Comparison of ENCODE assay signal across 15 cellular contexts in genomic region chr11:1168256-1168655, GRCh38. TPM values are rescaled to one million over a fixed set of nuclear protein-coding genes. Genes with fewer than 3 reads are reported as not detected.
DNase-seq lines count a peak whose midpoint lies in the region; ATAC-seq, FAIRE-seq and TF ChIP-seq lines count a peak whose summit lies in the region.
"Had no signal": no experiment of that assay in that cellular context is flagged by ENCODE, and none has a peak within 500 bp of the region (broad histone marks: within the 10 kb centered on the region; RNA-seq: fewer than 3 reads in every experiment).

No MANE protein-coding gene starts in this region.

- H3K36me3 ChIP-seq in K562 (ENCODE audit: control insufficient read depth, insufficient read depth, low read length) (no peaks in the 10 kb centered on the region), osteoblast (ENCODE audit: insufficient read depth, low read length) (no peaks in the 10 kb centered on the region)
- H3K36me3 ChIP-seq: BLaER1 had no signal

- POLR2A ChIA-PET in K562 (lab: Yijun Ruan, JAX), result no interaction called here

- TF ChIP-seq EP300 in K562 (IDR thresholded peaks at IDR 0.05; ENCODE audit: low read length), result no peak

- peaks cover 4% of the 10 kb centered on the region; the same call in 1 of the 2 replicates for H4K20me1 ChIP-seq in K562 (replicated peaks; ENCODE audit: control insufficient read depth, insufficient read depth, low read length)
- H4K20me1 ChIP-seq in osteoblast (ENCODE audit: insufficient read depth, low read length), result no peaks in the 10 kb centered on the region
- H4K20me1 ChIP-seq: BLaER1 had no signal

- H2AFZ ChIP-seq in K562 (ENCODE audit: low read depth, low read length) (no peak overlapping the region), osteoblast (ENCODE audit: low read length) (no peak overlapping the region)
- H2AFZ ChIP-seq: GM23338 had no signal

- TF ChIP-seq RAD21 in K562 (CRISPR knock-in tag; conservative IDR thresholded peaks at IDR 0.05 in 1 of 2, IDR thresholded peaks at IDR 0.05 in 1 of 2), result no peak

- no peak overlapping the region for H3K4me2 ChIP-seq in K562 (ENCODE audit: insufficient read depth, low read length)
- H3K4me2 ChIP-seq in osteoblast (ENCODE audit: insufficient read depth, low read length), result no peak overlapping the region
- H3K4me2 ChIP-seq: BLaER1, GM23338 had no signal

- intact Hi-C loops in K562 (cut with micrococcal nuclease), result no loop called here

- DNase-seq in 8988T (peak; percentile 26), D341Med (ENCODE audit: low spot score) (peak; percentile 30), K562 (ENCODE audit: extremely low read depth in 1 of 4, low spot score in 3 of 4) (no peak), osteoblast (ENCODE audit: insufficient read length, low spot score, missing footprints) (peak; percentile 83), SW 1271 (lab: John Stamatoyannopoulos, UW) (no peak), cortex of kidney (lab: John Stamatoyannopoulos, UW) (no peak)
- DNase-seq in stimulated activated naive CD8-positive, alpha-beta T cell treated with anti-CD3 and anti-CD28 coated beads, Interleukin-15, Interleukin-2, amounts not matched to agents 100 U/mL and 50 U/mL, for 24 hours, result no peak
- DNase-seq: DMS 273 treated with DMSO at 0.1 percent for 48 hours had no signal

- BruUV-seq in K562 (replicated peaks; lab: Mats Ljungman, UMichigan), result no TSS peak

- H3K79me2 ChIP-seq in K562 (ENCODE audit: control insufficient read depth, insufficient read depth, low read length), result no peaks in the 10 kb centered on the region
- H3K79me2 ChIP-seq in osteoblast (ENCODE audit: insufficient read depth, low read length), result no peaks in the 10 kb centered on the region

- in situ Hi-C loops in K562 (cut with MboI), result no loop called here

- no peak overlapping the region for H3K9ac ChIP-seq in K562 (ENCODE audit: insufficient read depth in 1 of 2, low read depth in 2 of 2, low read length in 2 of 2)
- H3K9ac ChIP-seq: BLaER1 had no signal

- no peak overlapping the region for H3K4me3 ChIP-seq in K562
- H3K4me3 ChIP-seq in osteoblast (ENCODE audit: insufficient read depth, low read length), result no peak overlapping the region
- H3K4me3 ChIP-seq: BLaER1, GM23338 had no signal

- no peak for FAIRE-seq in K562 (lab: Jason Lieb, UNC)
- FAIRE-seq: GM18507 had no signal

- TF ChIP-seq CTCF in K562 (IDR thresholded peaks at IDR 0.05 in 2 of 3, conservative IDR thresholded peaks at IDR 0.05 in 1 of 3; ENCODE audit: insufficient read depth in 2 of 3, low read depth in 1 of 3, low read length in 3 of 3), result no peak
- TF ChIP-seq CTCF in osteoblast (IDR thresholded peaks at IDR 0.05; ENCODE audit: extremely low read depth, low read depth, low read length), result no peak

- TF ChIP-seq POLR2A in K562 (conservative IDR thresholded peaks at IDR 0.05), result no peak

- H3K27me3 ChIP-seq in K562 (ENCODE audit: control insufficient read depth in 2 of 2, insufficient read depth in 2 of 2, low read length in 2 of 2), result peaks cover 3 to 30% of the 10 kb centered on the region in 2 experiments; a peak in 4 of 5 replicates
- no peaks in the 10 kb centered on the region for H3K27me3 ChIP-seq in osteoblast (ENCODE audit: insufficient read depth, low read length)
- H3K27me3 ChIP-seq: BLaER1 had no signal

- H3K9me3 ChIP-seq in K562 (replicated peaks; ENCODE audit: control insufficient read depth, insufficient read depth, low read depth, low read length) (no peaks in the 10 kb centered on the region), osteoblast (ENCODE audit: low read depth, low read length) (no peaks in the 10 kb centered on the region)

- no peaks in the 10 kb centered on the region for H3K9me1 ChIP-seq in K562 (ENCODE audit: control insufficient read depth, insufficient read depth, low read length)

- H3K27ac ChIP-seq in K562 (ENCODE audit: extremely low read depth, low read depth, low read length), result no peak overlapping the region
- H3K27ac ChIP-seq in osteoblast (ENCODE audit: low read depth, low read length), result no peak overlapping the region
- H3K27ac ChIP-seq: BLaER1 had no signal

- H3K4me1 ChIP-seq in K562 (replicated peaks in 1 of 2; ENCODE audit: control insufficient read depth in 2 of 2, insufficient read depth in 2 of 2, low read length in 2 of 2), result peaks cover 0 to 10% of the 10 kb centered on the region in 2 experiments; a peak in 2 of 5 replicates
- H3K4me1 ChIP-seq in osteoblast (ENCODE audit: insufficient read depth, low read length), result no peaks in the 10 kb centered on the region
- H3K4me1 ChIP-seq: BLaER1 had no signal

- CTCF ChIA-PET in K562 (lab: Yijun Ruan, JAX; ENCODE audit: low intra/inter-chr PET ratio), result no interaction called here

- no peak for ATAC-seq in K562
- no peak for ATAC-seq in stimulated activated naive CD8-positive, alpha-beta T cell treated with anti-CD3 and anti-CD28 coated beads, Interleukin-15, Interleukin-2, amounts not matched to agents 100 U/mL and 50 U/mL, for 24 hours
- ATAC-seq: GM23338 had no signal

- WGBS in K562 (ENCODE audit: insufficient coverage, low coverage, missing lambda C conversion rate), result 42% methylated on average over 9 of the region's 11 CpGs

TF ChIP-seq in K562, 482 proteins besides CTCF, POLR2A, EP300 and RAD21:
- peak; percentile 30; the same call in 1 of the 2 replicates for TF ChIP-seq ZBTB33 (CRISPR knock-in tag; IDR thresholded peaks at IDR 0.05)
- no peak for TF ChIP-seq SP1 (CRISPR knock-in tag; IDR thresholded peaks at IDR 0.05)

RNA-seq across cellular contexts. Expression of gene MUC5AC, which starts 10.5 kb away (rescaled TPM):
- not detected in 2 replicates for total RNA-seq in K562 (2011; cell fraction: chromatin; rRNA removed; ENCODE audit: low replicate concordance)
- total RNA-seq in K562 (2011; cell fraction: nucleolus; rRNA removed), result not detected in 2 replicates
- not detected in 2 replicates for total RNA-seq in K562 (2011; cell fraction: nucleoplasm; rRNA removed)
- total RNA-seq in K562 (2014; rRNA removed), result not detected in 2 replicates
- not detected in 2 replicates for total RNA-seq in K562 (2014; rRNA removed; fragmentation: Illumina TruSeq; extraction: Trizol)
- not detected in 2 replicates for total RNA-seq in K562 (2015; rRNA removed; fragmentation: Illumina TruSeq; extraction: Trizol)
- total RNA-seq in K562 (2021), result under 0.01 TPM in 1 of 2 replicates, not detected in the other
- polyA plus RNA-seq in K562 (2011; rRNA removed), result not detected in 2 replicates
- polyA plus RNA-seq in K562 (2011; cell fraction: cytosol; rRNA removed), result under 0.01 TPM in 1 of 2 replicates, not detected in the other
- not detected in 2 replicates for polyA plus RNA-seq in K562 (2011; cell fraction: nucleus; rRNA removed)
- polyA plus RNA-seq in K562 (2012), result under 0.01 TPM in 2 replicates
- polyA plus RNA-seq in K562 (2014; fragmentation: Illumina TruSeq; extraction: Trizol), result not detected in 2 replicates
- not detected for polyA plus RNA-seq in K562 (2014; fragmentation: Nextera tagmentation; extraction: Ambion mirVana)
- not detected in 2 replicates for polyA plus RNA-seq in K562 (2014; rRNA removed)
- not detected in 2 replicates for polyA minus RNA-seq in K562 (2011; rRNA and poly(A)+ RNA removed)
- polyA minus RNA-seq in K562 (2011; cell fraction: cytosol; rRNA and poly(A)+ RNA removed), result not detected in 2 replicates
- polyA minus RNA-seq in K562 (2011; cell fraction: nucleus; rRNA and poly(A)+ RNA removed), result not detected in 2 replicates
- total RNA-seq in osteoblast, result not detected in 2 replicates
- total RNA-seq: A673, Daoy, GM23338, H7 had no signal
- polyA plus RNA-seq: GM23338, IgD-negative memory B cell had no signal

RNA-seq across cellular contexts. Expression of gene MUC5B, which starts 54.6 kb away (rescaled TPM):
- total RNA-seq in K562 (2011; cell fraction: chromatin; rRNA removed; ENCODE audit: low replicate concordance), result not detected in 2 replicates
- total RNA-seq in K562 (2011; cell fraction: nucleolus; rRNA removed), result not detected in 2 replicates
- total RNA-seq in K562 (2011; cell fraction: nucleoplasm; rRNA removed), result not detected in 2 replicates
- 0.04 TPM in 1 of 2 replicates, not detected in the other for total RNA-seq in K562 (2014; rRNA removed)
- total RNA-seq in K562 (2014; rRNA removed; fragmentation: Illumina TruSeq; extraction: Trizol), result not detected in 2 replicates
- total RNA-seq in K562 (2015; rRNA removed; fragmentation: Illumina TruSeq; extraction: Trizol), result not detected in 2 replicates
- total RNA-seq in K562 (2021), result 0.95 and 1.2 TPM in 2 replicates
- under 0.01 TPM in 1 of 2 replicates, not detected in the other for polyA plus RNA-seq in K562 (2011; rRNA removed)
- 0.01 TPM in 2 replicates for polyA plus RNA-seq in K562 (2011; cell fraction: cytosol; rRNA removed)
- polyA plus RNA-seq in K562 (2011; cell fraction: nucleus; rRNA removed), result not detected in 2 replicates
- polyA plus RNA-seq in K562 (2012), result 0.03 TPM in 2 replicates
- polyA plus RNA-seq in K562 (2014; fragmentation: Illumina TruSeq; extraction: Trizol), result 0.01 TPM in 1 of 2 replicates, not detected in the other
- not detected for polyA plus RNA-seq in K562 (2014; fragmentation: Nextera tagmentation; extraction: Ambion mirVana)
- 0.04 TPM in 1 of 2 replicates, not detected in the other for polyA plus RNA-seq in K562 (2014; rRNA removed)
- polyA minus RNA-seq in K562 (2011; rRNA and poly(A)+ RNA removed), result not detected in 2 replicates
- not detected in 2 replicates for polyA minus RNA-seq in K562 (2011; cell fraction: cytosol; rRNA and poly(A)+ RNA removed)
- polyA minus RNA-seq in K562 (2011; cell fraction: nucleus; rRNA and poly(A)+ RNA removed), result under 0.01 TPM in 1 of 2 replicates, not detected in the other
- total RNA-seq in osteoblast, result not detected in 2 replicates
- total RNA-seq: A673, Daoy had no signal
- polyA plus RNA-seq: IgD-negative memory B cell had no signal

Comparison
In these comparisons a context has a peak if more than half of its experiments do, and no peak if none do; other contexts are left out.
1. DNase-seq: peak in 8988T (single experiment), D341Med (single experiment) and osteoblast (single experiment); none in K562 (0 of 4), stimulated activated naive CD8-positive, alpha-beta T cell treated with anti-CD3 and anti-CD28 coated beads, Interleukin-15, Interleukin-2, amounts not matched to agents 100 U/mL and 50 U/mL, for 24 hours (single experiment), SW 1271 (0 of 2) and cortex of kidney (single experiment).